In the genomic region with DNA sequence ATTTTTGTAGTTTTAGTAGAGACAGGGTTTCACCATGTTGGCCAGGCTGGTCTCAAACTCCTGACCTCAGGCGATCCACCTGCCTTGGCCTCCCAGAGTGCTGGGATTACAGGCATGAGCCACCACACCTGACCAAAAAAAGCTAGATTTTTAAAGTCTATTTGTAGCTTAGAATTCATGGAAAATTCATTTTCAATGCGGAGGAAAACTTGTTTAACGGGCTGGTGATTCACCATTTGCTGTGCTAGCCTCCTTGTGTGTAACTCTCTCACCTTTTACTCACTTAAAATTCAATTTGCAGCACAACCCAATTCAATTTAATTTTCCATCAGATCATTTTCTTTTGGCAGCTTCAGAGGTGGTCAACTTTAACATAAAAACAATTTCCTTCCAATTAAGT, we compare ENCODE assay signal across 7 cellular contexts.
DNase-seq lines count a peak whose midpoint lies in the region; ATAC-seq, FAIRE-seq and TF ChIP-seq lines count a peak whose summit lies in the region.
"Not testable (repeated sequence)": the region's sequence is repeated elsewhere in the genome, so short reads cannot be mapped to it uniquely, and the experiment has no call there.

No MANE protein-coding gene starts in this region.

- H3F3A ChIP-seq in PC-9 (ENCODE audit: insufficient read depth, low read depth) = peaks cover 20% of the 10 kb centered on the region

- not testable (repeated sequence) for H3K27me3 Mint-ChIP-seq in Calu3 (ENCODE audit: unreplicated experiment); memory B cell

- WGBS in trophoblast cell (ENCODE audit: extremely low coverage, insufficient coverage, insufficient read length) = no CpG with 5 or more reads among the region's 3 CpGs

- not testable (repeated sequence) for TF ChIP-seq CTCF in Calu3 (IDR thresholded peaks at IDR 0.05; ENCODE audit: unreplicated experiment); HCT116 (IDR thresholded peaks at IDR 0.05 in 2 of 3, conservative IDR thresholded peaks at IDR 0.05 in 1 of 3; ENCODE audit: borderline replicate concordance in 1 of 3, insufficient read depth in 1 of 3, low read depth in 2 of 3, low read length in 2 of 3); PC-9 (conservative IDR thresholded peaks at IDR 0.05); bronchial epithelial cell (IDR thresholded peaks at IDR 0.05; ENCODE audit: insufficient read depth, low read length, severe bottlenecking); foreskin keratinocyte (conservative IDR thresholded peaks at IDR 0.05)

- not testable (repeated sequence) for ATAC-seq in HCT116; memory B cell (ENCODE audit: low read depth)
- ATAC-seq in foreskin keratinocyte = peak; percentile 72

- not testable (repeated sequence) for H2BK12ac ChIP-seq in trophoblast cell (ENCODE audit: low read length)

- not testable (repeated sequence) for H3K27me3 ChIP-seq in HCT116 (ENCODE audit: insufficient read depth, low read length); PC-9 (ENCODE audit: insufficient read depth, low read depth); bronchial epithelial cell (ENCODE audit: control insufficient read depth, insufficient read depth, low read length); foreskin keratinocyte; trophoblast cell (ENCODE audit: insufficient read depth, low read length)

- intact Hi-C loops in Calu3 (cut with micrococcal nuclease; ENCODE audit: unreplicated experiment); HCT116 (cut with micrococcal nuclease): not testable (repeated sequence)
- intact Hi-C loops in PC-9 (cut with micrococcal nuclease; ENCODE audit: unreplicated experiment) = loop anchor here (2.0 kb wide), 1 partner anchor 71 kb away; the partner anchor contains the start of gene ATP10D

- not testable (repeated sequence) for H3K9me3 ChIP-seq in HCT116 (ENCODE audit: control insufficient read depth in 1 of 2, insufficient read depth in 1 of 2, low read depth in 1 of 2, low read length in 2 of 2); PC-9 (ENCODE audit: insufficient read depth, low read depth); trophoblast cell (ENCODE audit: insufficient read depth, low read depth, low read length)

- H2BK120ac ChIP-seq in trophoblast cell (ENCODE audit: insufficient read depth, low read length, poor library complexity) = not testable (repeated sequence)

- not testable (repeated sequence) for H3K4me3 ChIP-seq in HCT116 (replicated peaks in 1 of 2; ENCODE audit: low read depth in 1 of 2, low read length in 2 of 2); bronchial epithelial cell (ENCODE audit: low read depth, low read length); trophoblast cell (ENCODE audit: low read depth, low read length)
- H3K4me3 ChIP-seq in PC-9 = peak overlapping the region; percentile 39; the same call in 1 of the 2 replicates

- DNase-seq in Calu3 (peak; percentile 32), PC-9 (peak; percentile 32 to 76), bronchial epithelial cell (ENCODE audit: low read depth) (peak; percentile 78), foreskin keratinocyte (peak in 1 of 2 donors; percentile 75), trophoblast cell (peak; percentile 66 to 93)
- not testable (repeated sequence) for DNase-seq in HCT116 (ENCODE audit: low read depth, low spot score); memory B cell (ENCODE audit: low spot score in 2 of 2)

- H4K91ac ChIP-seq in trophoblast cell (ENCODE audit: low read depth, low read length) = not testable (repeated sequence)

- H3K18ac ChIP-seq in trophoblast cell (ENCODE audit: low read length) = not testable (repeated sequence)

- not testable (repeated sequence) for H3K36me3 ChIP-seq in HCT116 (ENCODE audit: control insufficient read depth in 1 of 2, insufficient read depth in 2 of 2, low read length in 2 of 2); bronchial epithelial cell (ENCODE audit: control insufficient read depth, insufficient read depth, low read length)
- 0 out of 2 replicates have a peak, but pooled peaks cover 15% of the 10 kb centered on the region for H3K36me3 ChIP-seq in PC-9 (ENCODE audit: low read depth)
- H3K36me3 ChIP-seq in trophoblast cell (ENCODE audit: control insufficient read depth in 1 of 2, insufficient read depth in 2 of 2, low read length in 2 of 2) = peaks cover 12 to 30% of the 10 kb centered on the region in 2 experiments

- H3K9me2 ChIP-seq in HCT116 (ENCODE audit: insufficient read depth); PC-9 (ENCODE audit: insufficient read depth): not testable (repeated sequence)

- H4K12ac ChIP-seq in trophoblast cell (ENCODE audit: low read depth, low read length) = not testable (repeated sequence)

- H2AK5ac ChIP-seq in trophoblast cell (ENCODE audit: low read length) = not testable (repeated sequence)

- H3K4me1 Mint-ChIP-seq in Calu3 (ENCODE audit: low read depth, unreplicated experiment) = peaks cover 13% of the 10 kb centered on the region
- not testable (repeated sequence) for H3K4me1 Mint-ChIP-seq in memory B cell

- CTCF ChIA-PET in Calu3 (lab: Charles Lee) = not testable (repeated sequence)
- CTCF ChIA-PET in HCT116 (lab: Charles Lee) = interaction anchor here (1.6 kb wide), 1 partner anchor 9 kb away, joined by 6 read pairs; no protein-coding TSS in a partner anchor
- CTCF ChIA-PET in PC-9 (lab: Charles Lee) = interaction anchor here (0.6 to 1.6 kb wide), 3 partner anchors 71 to 378 kb away, joined by 3 to 9 read pairs (median 4); partner anchors contain the start of gene ATP10D

- H3K4ac ChIP-seq in trophoblast cell (ENCODE audit: low read depth, low read length) = not testable (repeated sequence)

- H3K4me2 ChIP-seq in HCT116 (ENCODE audit: low read length); trophoblast cell (ENCODE audit: low read length): not testable (repeated sequence)
- H3K4me2 ChIP-seq in PC-9 = peak overlapping the region; percentile 72

- not testable (repeated sequence) for H3K79me1 ChIP-seq in trophoblast cell (ENCODE audit: low read length)

- not testable (repeated sequence) for H4K20me1 ChIP-seq in HCT116 (ENCODE audit: insufficient read depth); PC-9 (ENCODE audit: insufficient read depth)

- FAIRE-seq in bronchial epithelial cell (lab: Jason Lieb, UNC) = not testable (repeated sequence)

- H3K9me3 Mint-ChIP-seq in Calu3 (ENCODE audit: low read depth, unreplicated experiment); memory B cell: not testable (repeated sequence)

- RAD21 ChIA-PET in HCT116 (lab: Charles Lee; ENCODE audit: low non-redundant PET in 1 of 2, low total read pairs in 2 of 2, uncharacterized antibody in 2 of 2, unreplicated experiment in 2 of 2) = not testable (repeated sequence)

- H3K23ac ChIP-seq in trophoblast cell (ENCODE audit: low read length) = not testable (repeated sequence)

- H3K4me1 ChIP-seq in HCT116 (ENCODE audit: control insufficient read depth in 1 of 2, insufficient read depth in 2 of 2, low read length in 2 of 2); trophoblast cell (ENCODE audit: control insufficient read depth in 1 of 2, insufficient read depth in 2 of 2, low read length in 2 of 2): not testable (repeated sequence)
- H3K4me1 ChIP-seq in PC-9 (replicated peaks; ENCODE audit: insufficient read depth) (peaks cover 58% of the 10 kb centered on the region), foreskin keratinocyte (peaks cover 41% of the 10 kb centered on the region)

- not testable (repeated sequence) for H3K9ac ChIP-seq in HCT116 (ENCODE audit: low read length); trophoblast cell (ENCODE audit: low read length)

- not testable (repeated sequence) for H2BK5ac ChIP-seq in trophoblast cell (ENCODE audit: low read depth, low read length, poor library complexity)

- H3K79me2 ChIP-seq in HCT116 (ENCODE audit: insufficient read depth, low read length); PC-9 (ENCODE audit: low read depth); trophoblast cell (ENCODE audit: control insufficient read depth, insufficient read depth, low read length, poor library complexity): not testable (repeated sequence)

- H2AFZ ChIP-seq in HCT116 (ENCODE audit: low read depth, low read length, poor library complexity, severe bottlenecking); trophoblast cell (ENCODE audit: insufficient read depth, low read length, poor library complexity): not testable (repeated sequence)
- peak overlapping the region; percentile 20; the same call in 1 of the 2 replicates for H2AFZ ChIP-seq in PC-9

- not testable (repeated sequence) for TF ChIP-seq POLR2A in HCT116 (IDR thresholded peaks at IDR 0.05; ENCODE audit: borderline replicate concordance, extremely low read depth, insufficient read depth, insufficient read length)

- TF ChIP-seq RAD21 in HCT116 (IDR thresholded peaks at IDR 0.05; ENCODE audit: low read depth) = not testable (repeated sequence)

- H3K36me3 Mint-ChIP-seq in Calu3 (ENCODE audit: insufficient read depth, unreplicated experiment); memory B cell: not testable (repeated sequence)

- H3K27ac ChIP-seq in HCT116 (ENCODE audit: low read depth, low read length); foreskin keratinocyte; trophoblast cell (ENCODE audit: low read depth, low read length): not testable (repeated sequence)
- H3K27ac ChIP-seq in PC-9 = peak overlapping the region; percentile 74

- not testable (repeated sequence) for BruUV-seq in Calu3 (replicated peaks; lab: Mats Ljungman, UMichigan); HCT116 (replicated peaks; lab: Mats Ljungman, UMichigan); PC-9 (replicated peaks; lab: Mats Ljungman, UMichigan)

- not testable (repeated sequence) for H3K14ac ChIP-seq in trophoblast cell (ENCODE audit: low read length)

- not testable (repeated sequence) for H4K8ac ChIP-seq in trophoblast cell (ENCODE audit: low read depth, low read length)

- peak overlapping the region; percentile 60 for H3K27ac Mint-ChIP-seq in Calu3 (ENCODE audit: unreplicated experiment)
- H3K27ac Mint-ChIP-seq in memory B cell = peak overlapping the region; percentile 20

- H3K4me3 Mint-ChIP-seq in Calu3 (ENCODE audit: low read depth, unreplicated experiment); memory B cell: not testable (repeated sequence)

- POLR2A ChIA-PET in HCT116 (lab: Charles Lee) = not testable (repeated sequence)
- POLR2A ChIA-PET in PC-9 (lab: Charles Lee; ENCODE audit: unreplicated experiment) = interaction anchor here (0.6 kb wide), 3 partner anchors 72 to 120 kb away, joined by 3 to 23 read pairs (median 4); no protein-coding TSS in a partner anchor

TF ChIP-seq in HCT116, 20 proteins besides CTCF, POLR2A, EP300 and RAD21:
- 0 out of 2 replicates have a peak, but pooled peaks have one; percentile 16 for TF ChIP-seq SP1 (IDR thresholded peaks at IDR 0.05; ENCODE audit: low read depth)
TF ChIP-seq in HCT116: peak in this region for 1; not testable (repeated sequence) for 19.
